In the genomic region with DNA sequence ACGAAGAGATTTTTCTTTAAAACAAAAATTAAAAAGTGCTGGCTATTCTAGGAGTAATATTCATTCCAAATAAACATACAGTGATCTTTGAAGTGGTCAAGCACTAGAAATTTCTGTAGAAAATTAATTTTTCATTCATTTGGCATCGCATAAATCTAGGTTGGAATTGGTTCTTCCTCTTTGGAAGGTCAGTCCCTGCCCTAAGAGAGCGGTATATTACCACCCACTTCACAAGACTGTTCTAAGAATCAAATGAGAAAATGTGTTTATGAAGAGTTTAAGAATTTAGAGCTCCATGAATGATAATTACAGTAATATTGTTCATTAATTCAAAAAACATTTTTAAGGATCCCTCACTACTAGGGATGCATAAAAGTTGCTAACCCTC, we compare ENCODE assay signal across 1 cellular context.
TF ChIP-seq lines count a peak whose summit lies in the region.

No MANE protein-coding gene starts in this region.

TF ChIP-seq in H1, 55 proteins besides CTCF, POLR2A, EP300 and RAD21:
- TF ChIP-seq KDM1A (IDR thresholded peaks at IDR 0.05; ENCODE audit: borderline replicate concordance, low read length), result no peak
- TF ChIP-seq CREB1 (IDR thresholded peaks at IDR 0.05), result no peak
- no peak for TF ChIP-seq POU5F1 (IDR thresholded peaks at IDR 0.05; ENCODE audit: low read depth, low read length)
- no peak for TF ChIP-seq HDAC2 (IDR thresholded peaks at IDR 0.05; ENCODE audit: borderline replicate concordance in 1 of 2, low read depth in 2 of 2, low read length in 2 of 2)
